In genomic region chr19:35607170-35607569, GRCh38 we compare ENCODE assay signal across 6 cellular contexts. TPM values are rescaled to one million over a fixed set of nuclear protein-coding genes. Genes with fewer than 3 reads are reported as not detected.
"Had no signal": no experiment of that assay in that cellular context is flagged by ENCODE, and none has a peak within 500 bp of the region (broad histone marks: within the 10 kb centered on the region; RNA-seq: fewer than 3 reads in every experiment).

No MANE protein-coding gene starts in this region.

RNA-seq across cellular contexts. Expression of gene PMIS2, which starts 21.2 kb away (rescaled TPM):
- total RNA-seq: GM23248, H4, H7, HFFc6, HT1080, IMR-90 had no signal
- polyA plus RNA-seq: GM23248, IMR-90 had no signal

RNA-seq across cellular contexts. Expression of gene ETV2, which starts 34.4 kb away (rescaled TPM):
- total RNA-seq: GM23248, IMR-90 had no signal
